24 cellular contexts compared by ENCODE assay signal in genomic region chr4:4803904-4804296, GRCh38. TPM values are rescaled to one million over a fixed set of nuclear protein-coding genes. Genes with fewer than 3 reads are reported as not detected.
A peak's percentile ranks its signal among the peaks of the same experiment; 100 is the strongest.
DNase-seq lines count a peak whose midpoint lies in the region; ATAC-seq, FAIRE-seq and TF ChIP-seq lines count a peak whose summit lies in the region.
"Had no signal": no experiment of that assay in that cellular context is flagged by ENCODE, and none has a peak within 500 bp of the region (broad histone marks: within the 10 kb centered on the region; RNA-seq: fewer than 3 reads in every experiment).

No MANE protein-coding gene starts in this region.

- H3K36me3 Mint-ChIP-seq in astrocyte (ENCODE audit: low read depth, unreplicated experiment): no peaks in the 10 kb centered on the region
- H3K36me3 Mint-ChIP-seq in WTC11: no peaks in the 10 kb centered on the region
- H3K36me3 Mint-ChIP-seq: CD14-positive monocyte; CD4-positive, alpha-beta memory T cell; CD4-positive, CD25-positive, alpha-beta regulatory T cell had no signal

- H3K27me3 ChIP-seq in BLaER1: no peaks in the 10 kb centered on the region
- no peaks in the 10 kb centered on the region for H3K27me3 ChIP-seq in BLaER1 treated with 17β-estradiol and CSF1 and Interleukin-3, amounts not matched to agents 10 nM and 100 nM
- H3K27me3 ChIP-seq in astrocyte (ENCODE audit: insufficient read depth, low read length): peaks cover 7% of the 10 kb centered on the region
- H3K27me3 ChIP-seq: BE2C had no signal

- peak overlapping the region; percentile 31 for H3K27ac Mint-ChIP-seq in astrocyte (ENCODE audit: unreplicated experiment)
- H3K27ac Mint-ChIP-seq in WTC11: no peak overlapping the region
- H3K27ac Mint-ChIP-seq: CD4-positive, alpha-beta memory T cell; CD4-positive, CD25-positive, alpha-beta regulatory T cell; CD8-positive, alpha-beta memory T cell had no signal

- no peak overlapping the region for H2AFZ ChIP-seq in astrocyte (ENCODE audit: low read depth, low read length)

- H3K9me3 ChIP-seq in BLaER1 (peaks cover 48% of the 10 kb centered on the region), astrocyte (ENCODE audit: insufficient read depth, low read depth, low read length) (no peaks in the 10 kb centered on the region)
- peaks cover 17 to 64% (median 50%) of the 10 kb centered on the region in 11 experiments for H3K9me3 ChIP-seq in BLaER1 treated with 17β-estradiol and CSF1 and Interleukin-3, amounts not matched to agents 10 nM and 100 nM (replicated peaks in 1 of 11)
- H3K9me3 ChIP-seq: BE2C had no signal

- POLR2A ChIA-PET in WTC11 (lab: Charles Lee): no interaction called here

- DNase-seq in astrocyte (ENCODE audit: low read depth) (no peak), WTC11 (ENCODE audit: low spot score) (no peak)
- DNase-seq: 8988T; ACHN; BE2C; CD4-positive, alpha-beta memory T cell; CD4-positive, CD25-positive, alpha-beta regulatory T cell; CD8-positive, alpha-beta memory T cell; COR-L47; DMS 273 treated with DMSO at 0.1 percent for 48 hours; DMS153; DMS53; DMS79; DND-41; EL; GDM1 had no signal

- H3K4me1 Mint-ChIP-seq in astrocyte (ENCODE audit: low read depth, unreplicated experiment) (peaks cover 12% of the 10 kb centered on the region), WTC11 (no peaks in the 10 kb centered on the region)
- H3K4me1 Mint-ChIP-seq: CD14-positive monocyte; CD4-positive, alpha-beta memory T cell; CD4-positive, CD25-positive, alpha-beta regulatory T cell; CD8-positive, alpha-beta memory T cell had no signal

- H3K27ac ChIP-seq in BLaER1 (no peak overlapping the region; the same call in 1 of the 2 replicates), astrocyte (ENCODE audit: low read depth, low read length) (no peak overlapping the region)
- H3K27ac ChIP-seq in BLaER1 treated with 17β-estradiol and CSF1 and Interleukin-3, amounts not matched to agents 10 nM and 100 nM: no peak overlapping the region

- H3K36me3 ChIP-seq in BLaER1 (no peaks in the 10 kb centered on the region), astrocyte (ENCODE audit: insufficient read depth, low read length) (no peaks in the 10 kb centered on the region)
- peaks cover 0 to 2% (median 0%) of the 10 kb centered on the region in 11 experiments; a peak in 1 of 22 replicates for H3K36me3 ChIP-seq in BLaER1 treated with 17β-estradiol and CSF1 and Interleukin-3, amounts not matched to agents 10 nM and 100 nM
- H3K36me3 ChIP-seq: BE2C had no signal

- FAIRE-seq in astrocyte (lab: Jason Lieb, UNC): no peak
- FAIRE-seq: A204.1, GM12878, GM12892, GM18507 had no signal

- H3K9ac ChIP-seq in BLaER1 (no peak overlapping the region), astrocyte (ENCODE audit: low read length) (no peak overlapping the region)
- H3K9ac ChIP-seq in BLaER1 treated with 17β-estradiol and CSF1 and Interleukin-3, amounts not matched to agents 10 nM and 100 nM: no peak overlapping the region

- TF ChIP-seq CTCF in astrocyte (IDR thresholded peaks at IDR 0.05; ENCODE audit: insufficient read depth, low read depth, low read length): no peak
- TF ChIP-seq CTCF in WTC11 (IDR thresholded peaks at IDR 0.05): no peak

- H4K20me1 ChIP-seq in BLaER1 (no peaks in the 10 kb centered on the region), astrocyte (ENCODE audit: insufficient read depth, low read length) (no peaks in the 10 kb centered on the region)
- H4K20me1 ChIP-seq in BLaER1 treated with 17β-estradiol and CSF1 and Interleukin-3, amounts not matched to agents 10 nM and 100 nM: no peaks in the 10 kb centered on the region

- H3K4me2 ChIP-seq in BLaER1 (peak overlapping the region; percentile 68), astrocyte (ENCODE audit: low read length) (no peak overlapping the region)
- peak overlapping the region in 8 of 11 experiments; percentile 25 to 84 (median 68); a peak in 15 of 22 replicates for H3K4me2 ChIP-seq in BLaER1 treated with 17β-estradiol and CSF1 and Interleukin-3, amounts not matched to agents 10 nM and 100 nM

- peaks cover 28% of the 10 kb centered on the region for H3K27me3 Mint-ChIP-seq in astrocyte (ENCODE audit: low read depth, unreplicated experiment)
- H3K27me3 Mint-ChIP-seq in WTC11 (ENCODE audit: low read depth): peaks cover 33% of the 10 kb centered on the region

- H3K9me3 Mint-ChIP-seq in astrocyte (ENCODE audit: unreplicated experiment) (peaks cover 9% of the 10 kb centered on the region), WTC11 (peaks cover 10% of the 10 kb centered on the region)

- ATAC-seq in WTC11 (no peak), HG03196 (IDR thresholded peaks at IDR 0.05; ENCODE audit: unreplicated experiment) (no peak)
- ATAC-seq: GM12878 had no signal

- no peaks in the 10 kb centered on the region for H3K79me2 ChIP-seq in astrocyte (ENCODE audit: insufficient read depth, low read length)

- no peak overlapping the region for H3K4me3 ChIP-seq in BLaER1
- H3K4me3 ChIP-seq in BLaER1 treated with 17β-estradiol and CSF1 and Interleukin-3, amounts not matched to agents 10 nM and 100 nM: 0 out of 20 replicates have a peak overlapping the region, but pooled peaks of 1 of the 10 experiments have one; percentile 2
- no peak overlapping the region for H3K4me3 ChIP-seq in astrocyte (ENCODE audit: insufficient read depth, low read depth, low read length)
- H3K4me3 ChIP-seq: GM12878 had no signal

- peaks cover 71% of the 10 kb centered on the region for H3K4me1 ChIP-seq in BLaER1
- peaks cover 12 to 66% (median 51%) of the 10 kb centered on the region in 10 experiments; a peak in 19 of 20 replicates for H3K4me1 ChIP-seq in BLaER1 treated with 17β-estradiol and CSF1 and Interleukin-3, amounts not matched to agents 10 nM and 100 nM
- no peaks in the 10 kb centered on the region for H3K4me1 ChIP-seq in astrocyte (ENCODE audit: insufficient read depth, low read length)
- H3K4me1 ChIP-seq: BE2C had no signal

- H3K4me3 Mint-ChIP-seq in astrocyte (ENCODE audit: unreplicated experiment): no peak overlapping the region
- H3K4me3 Mint-ChIP-seq in WTC11: no peak overlapping the region
- H3K4me3 Mint-ChIP-seq: CD14-positive monocyte; CD4-positive, alpha-beta memory T cell; CD4-positive, CD25-positive, alpha-beta regulatory T cell; CD8-positive, alpha-beta memory T cell had no signal

- CTCF ChIA-PET in WTC11 (lab: Charles Lee): no interaction called here

TF ChIP-seq in WTC11, 78 proteins besides CTCF, POLR2A, EP300 and RAD21 (continues in another document):
- no peak for TF ChIP-seq ZNF281 (CRISPR knock-in tag; IDR thresholded peaks at IDR 0.05)
- no peak for TF ChIP-seq AR (CRISPR knock-in tag; IDR thresholded peaks at IDR 0.05)
- TF ChIP-seq MYBL2 (CRISPR knock-in tag; IDR thresholded peaks at IDR 0.05): no peak
- no peak for TF ChIP-seq NFYB (CRISPR knock-in tag; conservative IDR thresholded peaks at IDR 0.05; ENCODE audit: low read depth)
- no peak for TF ChIP-seq TEAD4 (CRISPR knock-in tag; IDR thresholded peaks at IDR 0.05)
- TF ChIP-seq ERG (CRISPR knock-in tag; IDR thresholded peaks at IDR 0.05): no peak
- TF ChIP-seq HMGA2 (CRISPR knock-in tag; IDR thresholded peaks at IDR 0.05): no peak
- TF ChIP-seq TCF7 (CRISPR knock-in tag; IDR thresholded peaks at IDR 0.05; ENCODE audit: low read depth): no peak

RNA-seq across cellular contexts. Expression of gene MSX1, which starts 55.6 kb away (rescaled TPM):
- total RNA-seq in astrocyte (0.87 and 0.91 TPM in 2 replicates), WTC11 (2021) (0.28 to 0.62 TPM (median 0.41 TPM) in 3 replicates)
- total RNA-seq: CD4-positive, alpha-beta memory T cell had no signal
